18 cellular contexts compared by ENCODE assay signal in the genomic region with DNA sequence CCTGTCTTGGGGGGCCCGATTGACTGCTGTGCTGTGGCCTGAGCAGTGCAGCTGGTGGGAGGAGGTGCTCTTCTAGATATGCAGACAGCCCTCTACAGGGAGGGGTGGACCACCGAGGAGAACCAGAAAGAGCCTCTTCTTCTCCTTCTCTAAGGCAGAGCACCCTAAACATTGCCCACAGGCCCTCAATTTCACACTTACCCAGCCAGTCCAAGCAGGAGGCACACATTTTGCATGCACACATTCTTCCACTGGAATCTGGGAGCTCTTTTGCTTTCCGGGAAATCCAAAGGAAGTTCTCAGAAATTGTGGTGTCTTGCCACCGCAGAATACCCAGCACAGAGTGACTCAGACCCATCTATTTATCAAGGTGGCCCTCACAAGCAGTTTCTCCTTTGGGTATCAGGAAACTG. TPM values are rescaled to one million over a fixed set of nuclear protein-coding genes. Genes with fewer than 3 reads are reported as not detected.
A peak's percentile ranks its signal among the peaks of the same experiment; 100 is the strongest.
DNase-seq lines count a peak whose midpoint lies in the region; ATAC-seq and TF ChIP-seq lines count a peak whose summit lies in the region.
"Had no signal": no experiment of that assay in that cellular context is flagged by ENCODE, and none has a peak within 500 bp of the region (broad histone marks: within the 10 kb centered on the region; RNA-seq: fewer than 3 reads in every experiment).

No MANE protein-coding gene starts in this region.

- dilution Hi-C loops in mammary epithelial cell (cut with HindIII; ENCODE audit: low sequenced_read_pairs) = no loop called here

- no peak overlapping the region for H3K27ac Mint-ChIP-seq in activated CD8-positive, alpha-beta T cell treated with anti-CD3 and anti-CD28 coated beads, Interleukin-2, amount 10 ng/mL, durations not matched to agents 7 days and 5 days
- H3K27ac Mint-ChIP-seq in neural progenitor cell = peak overlapping the region; percentile 39
- H3K27ac Mint-ChIP-seq: B cell had no signal

- peak; percentile 49 for ATAC-seq in activated CD8-positive, alpha-beta T cell treated with anti-CD3 and anti-CD28 coated beads, Interleukin-2, amount 10 ng/mL, durations not matched to agents 7 days and 5 days
- ATAC-seq in GM21786 (IDR thresholded peaks at IDR 0.05; ENCODE audit: unreplicated experiment) = no peak
- ATAC-seq in HG03045 (IDR thresholded peaks at IDR 0.05; ENCODE audit: unreplicated experiment) = no peak
- ATAC-seq: lower lobe of right lung had no signal

- H3K36me3 ChIP-seq in neural progenitor cell (no peaks in the 10 kb centered on the region), mammary epithelial cell (ENCODE audit: insufficient read depth, low read length) (no peaks in the 10 kb centered on the region)
- H3K36me3 ChIP-seq: cardiac muscle cell, lower lobe of right lung had no signal

- DNase-seq in CD1c-positive myeloid dendritic cell (ENCODE audit: extremely low spot score) (peak; percentile 33), HCEC 1CT (peak; percentile 45), neural progenitor cell (ENCODE audit: low spot score) (no peak), HEK293T (ENCODE audit: extremely low spot score) (no peak), mammary epithelial cell (no peak)
- DNase-seq in activated CD8-positive, alpha-beta T cell treated with anti-CD3 and anti-CD28 coated beads, Interleukin-2, amount 10 ng/mL, durations not matched to agents 7 days and 5 days = no peak
- DNase-seq: activated CD4-positive, alpha-beta T cell treated with anti-CD3 and anti-CD28 coated beads, Interleukin-2, amount 50 U/mL, for 48 hours; activated naive CD4-positive, alpha-beta T cell; DMS153; foreskin fibroblast; lower lobe of right lung; NCI-H2107; NCI-H748 treated with DMSO at 0.1 percent for 48 hours; RPMI8226 had no signal

- H3K4me1 ChIP-seq in neural progenitor cell = peaks cover 10% of the 10 kb centered on the region
- H3K4me1 ChIP-seq in mammary epithelial cell (ENCODE audit: insufficient read depth, low read length) = no peaks in the 10 kb centered on the region

- POLR2A ChIA-PET in activated CD8-positive, alpha-beta T cell treated with anti-CD3 and anti-CD28 coated beads, Interleukin-2, amount 10 ng/mL, durations not matched to agents 7 days and 5 days (lab: Charles Lee) = no interaction called here
- POLR2A ChIA-PET in HEK293T (lab: Yijun Ruan, JAX) = no interaction called here

- CTCF ChIA-PET in activated CD8-positive, alpha-beta T cell treated with anti-CD3 and anti-CD28 coated beads, Interleukin-2, amount 10 ng/mL, durations not matched to agents 7 days and 5 days (lab: Charles Lee) = interaction anchor here (1.4 kb wide), 1 partner anchor 120 kb away, joined by 4 read pairs; no protein-coding TSS in a partner anchor
- CTCF ChIA-PET in HEK293T (lab: Yijun Ruan, JAX) = no interaction called here
- CTCF ChIA-PET in mammary epithelial cell (lab: Charles Lee; ENCODE audit: low non-redundant PET) = no interaction called here

- in situ Hi-C loops in mammary epithelial cell (cut with MboI; ENCODE audit: low sequenced_read_pairs in 2 of 2) = no loop called here

- H3K4me1 Mint-ChIP-seq in activated CD8-positive, alpha-beta T cell treated with anti-CD3 and anti-CD28 coated beads, Interleukin-2, amount 10 ng/mL, durations not matched to agents 7 days and 5 days (ENCODE audit: low read depth) = peaks cover 12% of the 10 kb centered on the region
- peaks cover 27% of the 10 kb centered on the region for H3K4me1 Mint-ChIP-seq in neural progenitor cell
- H3K4me1 Mint-ChIP-seq: B cell had no signal

- H3K4me2 ChIP-seq in neural progenitor cell (no peak overlapping the region), mammary epithelial cell (ENCODE audit: insufficient read depth, low read depth, low read length) (no peak overlapping the region)

- 89% methylated on average over 4 of the region's 4 CpGs for WGBS in mammary epithelial cell (ENCODE audit: low coverage, missing lambda C conversion rate)

- H3K79me2 ChIP-seq in neural progenitor cell (ENCODE audit: low read depth) = no peaks in the 10 kb centered on the region
- no peaks in the 10 kb centered on the region for H3K79me2 ChIP-seq in mammary epithelial cell (ENCODE audit: insufficient read depth, low read length)

- H3K4me3 ChIP-seq in neural progenitor cell (no peak overlapping the region), mammary epithelial cell (replicated peaks in 1 of 3; ENCODE audit: insufficient read depth in 1 of 3, low read depth in 2 of 3, low read length in 3 of 3) (no peak overlapping the region)
- H3K4me3 ChIP-seq: cardiac muscle cell, lower lobe of right lung had no signal

- no TSS peak for BruUV-seq in mammary epithelial cell (replicated peaks; lab: Mats Ljungman, UMichigan)

- peaks cover 13% of the 10 kb centered on the region for H3K27me3 Mint-ChIP-seq in activated CD8-positive, alpha-beta T cell treated with anti-CD3 and anti-CD28 coated beads, Interleukin-2, amount 10 ng/mL, durations not matched to agents 7 days and 5 days (ENCODE audit: low read depth)
- H3K27me3 Mint-ChIP-seq in neural progenitor cell (ENCODE audit: insufficient read depth, low read depth) = peaks cover 2% of the 10 kb centered on the region

- no peak overlapping the region for H2AFZ ChIP-seq in neural progenitor cell (replicated peaks)
- H2AFZ ChIP-seq in mammary epithelial cell (ENCODE audit: low read depth, low read length) = no peak overlapping the region

- no peaks in the 10 kb centered on the region for H4K20me1 ChIP-seq in neural progenitor cell (ENCODE audit: low read depth)
- H4K20me1 ChIP-seq in mammary epithelial cell (ENCODE audit: insufficient read depth, low read length) = no peaks in the 10 kb centered on the region

- H3K27me3 ChIP-seq in neural progenitor cell = no peaks in the 10 kb centered on the region
- H3K27me3 ChIP-seq in mammary epithelial cell (ENCODE audit: insufficient read depth, low read length) = no peaks in the 10 kb centered on the region
- H3K27me3 ChIP-seq: cardiac muscle cell had no signal

- no peak overlapping the region for H3K4me3 Mint-ChIP-seq in activated CD8-positive, alpha-beta T cell treated with anti-CD3 and anti-CD28 coated beads, Interleukin-2, amount 10 ng/mL, durations not matched to agents 7 days and 5 days
- no peak overlapping the region for H3K4me3 Mint-ChIP-seq in neural progenitor cell
- H3K4me3 Mint-ChIP-seq: B cell had no signal

- no peak overlapping the region for H3K27ac ChIP-seq in neural progenitor cell
- H3K27ac ChIP-seq in mammary epithelial cell (ENCODE audit: insufficient read depth, low read depth, low read length) = no peak overlapping the region
- H3K27ac ChIP-seq: cardiac muscle cell, lower lobe of right lung had no signal

- H3K9ac ChIP-seq in neural progenitor cell (no peak overlapping the region), mammary epithelial cell (ENCODE audit: insufficient read depth, low read length) (no peak overlapping the region)

- no peak for TF ChIP-seq CTCF in neural progenitor cell (IDR thresholded peaks at IDR 0.05)
- TF ChIP-seq CTCF in mammary epithelial cell (conservative IDR thresholded peaks at IDR 0.05 in 1 of 2, IDR thresholded peaks at IDR 0.05 in 1 of 2; ENCODE audit: extremely low read depth in 1 of 2, insufficient read depth in 1 of 2, low read depth in 1 of 2, low read length in 2 of 2) = no peak

- H3K36me3 Mint-ChIP-seq in activated CD8-positive, alpha-beta T cell treated with anti-CD3 and anti-CD28 coated beads, Interleukin-2, amount 10 ng/mL, durations not matched to agents 7 days and 5 days (ENCODE audit: low read depth) = no peaks in the 10 kb centered on the region
- peaks cover 8% of the 10 kb centered on the region for H3K36me3 Mint-ChIP-seq in neural progenitor cell

- H3K9me3 Mint-ChIP-seq in activated CD8-positive, alpha-beta T cell treated with anti-CD3 and anti-CD28 coated beads, Interleukin-2, amount 10 ng/mL, durations not matched to agents 7 days and 5 days (ENCODE audit: insufficient read depth) = no peaks in the 10 kb centered on the region
- peaks cover 16% of the 10 kb centered on the region for H3K9me3 Mint-ChIP-seq in neural progenitor cell

- H3F3A ChIP-seq in neural progenitor cell (ENCODE audit: low read depth) = peaks cover 3% of the 10 kb centered on the region

- H3K9me3 ChIP-seq in neural progenitor cell (ENCODE audit: low read depth) = no peaks in the 10 kb centered on the region
- no peaks in the 10 kb centered on the region for H3K9me3 ChIP-seq in mammary epithelial cell (replicated peaks; ENCODE audit: insufficient read depth, low read length)
- H3K9me3 ChIP-seq: lower lobe of right lung had no signal

- intact Hi-C loops in mammary epithelial cell (cut with micrococcal nuclease) = no loop called here

TF ChIP-seq in HEK293T, 16 proteins besides CTCF, POLR2A, EP300 and RAD21:
- TF ChIP-seq ELF4 (IDR thresholded peaks at IDR 0.05) (no peak), LEF1 (IDR thresholded peaks at IDR 0.05; ENCODE audit: borderline replicate concordance) (no peak), ARNT (IDR thresholded peaks at IDR 0.05) (no peak), BHLHE40 (IDR thresholded peaks at IDR 0.05; ENCODE audit: borderline replicate concordance) (no peak), SP1 (IDR thresholded peaks at IDR 0.05) (no peak), ZNF384 (IDR thresholded peaks at IDR 0.05) (no peak), FOXK2 (IDR thresholded peaks at IDR 0.05) (no peak), FOXM1 (IDR thresholded peaks at IDR 0.05; ENCODE audit: borderline replicate concordance) (no peak), L3MBTL2 (conservative IDR thresholded peaks at IDR 0.05) (no peak), HDGF (IDR thresholded peaks at IDR 0.05; ENCODE audit: borderline replicate concordance) (no peak), SUZ12 (IDR thresholded peaks at IDR 0.05) (no peak), NFRKB (IDR thresholded peaks at IDR 0.05) (no peak), FOXA1 (IDR thresholded peaks at IDR 0.05) (no peak), TARDBP (IDR thresholded peaks at IDR 0.05) (no peak), CTBP1 (IDR thresholded peaks at IDR 0.05; ENCODE audit: borderline replicate concordance) (no peak)
- TF ChIP-seq, protein P1, sequence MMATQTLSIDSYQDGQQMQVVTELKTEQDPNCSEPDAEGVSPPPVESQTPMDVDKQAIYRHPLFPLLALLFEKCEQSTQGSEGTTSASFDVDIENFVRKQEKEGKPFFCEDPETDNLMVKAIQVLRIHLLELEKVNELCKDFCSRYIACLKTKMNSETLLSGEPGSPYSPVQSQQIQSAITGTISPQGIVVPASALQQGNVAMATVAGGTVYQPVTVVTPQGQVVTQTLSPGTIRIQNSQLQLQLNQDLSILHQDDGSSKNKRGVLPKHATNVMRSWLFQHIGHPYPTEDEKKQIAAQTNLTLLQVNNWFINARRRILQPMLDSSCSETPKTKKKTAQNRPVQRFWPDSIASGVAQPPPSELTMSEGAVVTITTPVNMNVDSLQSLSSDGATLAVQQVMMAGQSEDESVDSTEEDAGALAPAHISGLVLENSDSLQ (IDR thresholded peaks at IDR 0.05) = no peak

RNA-seq across cellular contexts. Expression of gene EEPD1, which starts 45.8 kb away (rescaled TPM):
- 1 to 10 TPM; 2.6 TPM for total RNA-seq in activated CD8-positive, alpha-beta T cell treated with anti-CD3 and anti-CD28 coated beads, Interleukin-2, amount 10 ng/mL, durations not matched to agents 7 days and 5 days
- total RNA-seq in neural progenitor cell (ENCODE audit: low replicate concordance) = 1.1 and 6.5 TPM in 2 replicates
- 1 to 10 TPM; 1.9 to 2.0 TPM for total RNA-seq in mammary epithelial cell
- polyA plus RNA-seq in mammary epithelial cell = 1.5 TPM
- 0.21 TPM for polyA minus RNA-seq in mammary epithelial cell

Comparison
In these comparisons a context has a peak if more than half of its experiments do, and no peak if none do; other contexts are left out.
1. DNase-seq: peak in CD1c-positive myeloid dendritic cell (single experiment) and HCEC 1CT (single experiment); none in activated CD8-positive, alpha-beta T cell treated with anti-CD3 and anti-CD28 coated beads, Interleukin-2, amount 10 ng/mL, durations not matched to agents 7 days and 5 days (single experiment), neural progenitor cell (single experiment), HEK293T (single experiment) and mammary epithelial cell (single experiment).